Comparison of ENCODE assay signal across 28 cellular contexts in genomic region chr17:79131701-79132100, GRCh38.
"Had no signal": no experiment of that assay in that cellular context is flagged by ENCODE, and none has a peak within 500 bp of the region (broad histone marks: within the 10 kb centered on the region; RNA-seq: fewer than 3 reads in every experiment).

No MANE protein-coding gene starts in this region.

- ATAC-seq: esophagus mucosa; gastrocnemius medialis; left lobe of liver; mucosa of descending colon; natural killer cell treated with Interleukin-12 subunit alpha and Interleukin-12 subunit beta and Interleukin-15 and Interleukin-18, amount 100 ng/mL, for 72 hours; sciatic nerve; stimulated activated naive CD8-positive, alpha-beta T cell treated with anti-CD3 and anti-CD28 coated beads, Interleukin-15, amount 100 ng/mL, for 72 hours had no signal

- H3K4me1 ChIP-seq: gastrocnemius medialis, right atrium auricular region, suprapubic skin had no signal

- H3K4me1 Mint-ChIP-seq: memory B cell; naive B cell; neural crest cell; stimulated activated naive CD8-positive, alpha-beta T cell treated with anti-CD3 and anti-CD28 coated beads, Interleukin-15, amount 100 ng/mL, for 72 hours had no signal

- H2AFZ ChIP-seq: parathyroid adenoma had no signal

- H3K27ac Mint-ChIP-seq: memory B cell; naive B cell; natural killer cell treated with Interleukin-12 subunit alpha and Interleukin-12 subunit beta and Interleukin-15 and Interleukin-18, amount 100 ng/mL, for 72 hours; progenitor cell of endocrine pancreas; stimulated activated naive CD8-positive, alpha-beta T cell treated with anti-CD3 and anti-CD28 coated beads, Interleukin-15, amount 100 ng/mL, for 72 hours had no signal

- H3K9ac ChIP-seq: parathyroid adenoma had no signal

- H3K79me2 ChIP-seq: parathyroid adenoma had no signal

- H3K9me3 Mint-ChIP-seq: memory B cell; natural killer cell treated with Interleukin-12 subunit alpha and Interleukin-12 subunit beta and Interleukin-15 and Interleukin-18, amount 100 ng/mL, for 72 hours; neural crest cell; stimulated activated naive CD8-positive, alpha-beta T cell treated with anti-CD3 and anti-CD28 coated beads, Interleukin-15, amount 100 ng/mL, for 72 hours had no signal

- H3K4me3 ChIP-seq: dorsolateral prefrontal cortex, gastrocnemius medialis, lung, mucosa of descending colon, right atrium auricular region, smooth muscle cell, suprapubic skin had no signal

- FAIRE-seq: colon, kidney had no signal

- H3K36me3 Mint-ChIP-seq: memory B cell; naive B cell; natural killer cell treated with Interleukin-12 subunit alpha and Interleukin-12 subunit beta and Interleukin-15 and Interleukin-18, amount 100 ng/mL, for 72 hours had no signal

- H3K4me2 ChIP-seq: smooth muscle cell had no signal

- H3K27me3 ChIP-seq: right atrium auricular region had no signal

- H3K27ac ChIP-seq: epithelial cell of prostate, gastrocnemius medialis, parathyroid adenoma, right atrium auricular region, suprapubic skin had no signal

- DNase-seq: dorsolateral prefrontal cortex; effector CD4-positive, alpha-beta T cell; foreskin fibroblast; gastrocnemius medialis; kidney; mucosa of descending colon; naive B cell; stimulated activated CD4-positive, alpha-beta T cell treated with anti-CD3 and anti-CD28 coated beads, Interleukin-12 subunit alpha, Interleukin-12 subunit beta, amount 100 ng/mL, for 4 hours; stimulated activated CD4-positive, alpha-beta T cell treated with anti-CD3 and anti-CD28 coated beads, Interleukin-1b, Interleukin-23, amount 100 ng/mL, for 48 hours; stimulated activated CD4-positive, alpha-beta T cell treated with anti-CD3 and anti-CD28 coated beads, Interleukin-4, amount 100 ng/mL, for 1 hour; stimulated activated CD8-positive, alpha-beta memory T cell treated with anti-CD3 and anti-CD28 coated beads, Interleukin-4, amount 100 ng/mL, for 48 hours; stimulated activated naive CD4-positive, alpha-beta T cell; stimulated activated naive CD8-positive, alpha-beta T cell treated with anti-CD3 and anti-CD28 coated beads, Interleukin-15, amount 100 ng/mL, for 72 hours; trophoblast cell had no signal

- H3K4me3 Mint-ChIP-seq: memory B cell; naive B cell; natural killer cell treated with Interleukin-12 subunit alpha and Interleukin-12 subunit beta and Interleukin-15 and Interleukin-18, amount 100 ng/mL, for 72 hours; neural crest cell; stimulated activated naive CD8-positive, alpha-beta T cell treated with anti-CD3 and anti-CD28 coated beads, Interleukin-15, amount 100 ng/mL, for 72 hours had no signal

- H3K9me3 ChIP-seq: gastrocnemius medialis, mucosa of descending colon, right atrium auricular region, suprapubic skin had no signal

- H3K36me3 ChIP-seq: gastrocnemius medialis, right atrium auricular region, suprapubic skin had no signal
